ENCODE assay signal across 8 cellular contexts in genomic region chr1:32773018-32773763, GRCh38. TPM values are rescaled to one million over a fixed set of nuclear protein-coding genes. Genes with fewer than 3 reads are reported as not detected.
A peak's percentile ranks its signal among the peaks of the same experiment; 100 is the strongest.
DNase-seq lines count a peak whose midpoint lies in the region; ATAC-seq and TF ChIP-seq lines count a peak whose summit lies in the region.

No MANE protein-coding gene starts in this region.

- intact Hi-C loops in dorsolateral prefrontal cortex (cut with DNase I), result loop anchor here (2.0 to 10.0 kb wide), 5 partner anchors 61 to 371 kb away; no protein-coding TSS in a partner anchor

- TF ChIP-seq CTCF in dorsolateral prefrontal cortex (IDR thresholded peaks at IDR 0.05 in 54 of 56, conservative IDR thresholded peaks at IDR 0.05 in 2 of 56; ENCODE audit: low read depth in 1 of 56, partially characterized antibody in 56 of 56), result peak; percentile 77 to 94 (median 90)

- no peaks in the 10 kb centered on the region for H3K27me3 ChIP-seq in dorsolateral prefrontal cortex

- H3K4me3 ChIP-seq in dorsolateral prefrontal cortex, result no peak overlapping the region

- ATAC-seq in HG03175 (IDR thresholded peaks at IDR 0.05; ENCODE audit: unreplicated experiment), result peak; percentile 52
- no peak for ATAC-seq in HG02588 (IDR thresholded peaks at IDR 0.05; ENCODE audit: unreplicated experiment)

- H3K27ac ChIP-seq in dorsolateral prefrontal cortex, result peak overlapping the region in 8 of 59 donors; percentile 4 to 36 (median 22)

- DNase-seq in COLO829 (ENCODE audit: low spot score) (peak; percentile 61), NCI-H748 (lab: John Stamatoyannopoulos, UW; ENCODE audit: unreplicated experiment) (peak; percentile 65), dorsolateral prefrontal cortex (peak; percentile 70 to 86 (median 79)), lung microvascular endothelial cell (ENCODE audit: low read depth in 2 of 2) (peak; percentile 67 to 73)
- peak; percentile 79 to 82 for DNase-seq in activated CD4-positive, alpha-beta T cell treated with anti-CD3 and anti-CD28 coated beads, Interleukin-2, amount 50 U/mL, for 48 hours
- peak; percentile 50 for DNase-seq in stimulated activated CD8-positive, alpha-beta memory T cell treated with anti-CD3 and anti-CD28 coated beads, Interleukin-15, amount 100 ng/mL, for 1 hour (ENCODE audit: low read depth)

RNA-seq across cellular contexts. Expression of gene YARS1, which starts 44.0 kb away (rescaled TPM):
- total RNA-seq in dorsolateral prefrontal cortex (100 to 1,000 TPM in 107 of 120 experiments, 10 to 100 TPM in 13; 66.2 to 170 (median 126) TPM), lung microvascular endothelial cell (58.8 and 94.8 TPM in 2 replicates)

RNA-seq across cellular contexts. Expression of gene S100PBP, which starts 44.3 kb away (rescaled TPM):
- total RNA-seq in dorsolateral prefrontal cortex (10 to 100 TPM; 26.9 to 75.5 (median 43.2) TPM), lung microvascular endothelial cell (10.2 and 13.5 TPM in 2 replicates)
